ENCODE assay signal across 9 cellular contexts in the genomic region with DNA sequence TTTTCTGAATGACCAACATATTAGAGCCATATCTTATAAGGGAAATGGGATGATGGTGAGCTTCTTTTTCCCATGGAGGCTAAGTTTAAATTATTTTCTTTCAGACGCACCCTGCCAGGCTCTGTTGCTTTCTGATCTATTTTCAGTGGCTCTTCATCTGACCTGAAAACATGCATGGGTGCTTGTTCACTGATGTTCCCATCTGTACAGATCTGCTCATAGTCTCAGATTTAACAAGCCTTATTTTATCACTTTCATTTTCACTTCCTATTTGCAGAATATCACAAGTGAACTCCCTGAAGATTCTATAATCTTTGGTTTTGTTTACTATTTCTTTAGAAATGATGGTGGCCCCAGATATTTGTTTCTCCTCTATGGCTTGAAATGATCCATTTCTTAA. TPM values are rescaled to one million over a fixed set of nuclear protein-coding genes. Genes with fewer than 3 reads are reported as not detected.
DNase-seq lines count a peak whose midpoint lies in the region; ATAC-seq and TF ChIP-seq lines count a peak whose summit lies in the region.
"Had no signal": no experiment of that assay in that cellular context is flagged by ENCODE, and none has a peak within 500 bp of the region (broad histone marks: within the 10 kb centered on the region; RNA-seq: fewer than 3 reads in every experiment).

No MANE protein-coding gene starts in this region.

- intact Hi-C loops in CD8-positive, alpha-beta T cell (cut with DNase I, micrococcal nuclease), result loop anchor here in 1 of 2 experiments (1.0 kb wide), 1 partner anchor 29 kb away; no protein-coding TSS in a partner anchor
- intact Hi-C loops in activated T-helper 1 cell treated with anti-CD3 and anti-CD28 coated beads, Interleukin-12 subunit alpha, Interleukin-12 subunit beta, Interleukin-2, Interleukin-4 antibody, amounts not matched to agents 30 ng/mL and 10 ng/mL and 1 ng/mL, durations not matched to agents 14 hours and 24 hours and 36 hours (cut with micrococcal nuclease), result no loop called here

- ATAC-seq in CD8-positive, alpha-beta T cell, result peak; percentile 52
- ATAC-seq in GM19328 (IDR thresholded peaks at IDR 0.05; ENCODE audit: unreplicated experiment) (peak; percentile 98), HG03095 (IDR thresholded peaks at IDR 0.05; ENCODE audit: unreplicated experiment) (peak; percentile 99)

- H3K4me3 ChIP-seq in CD8-positive, alpha-beta T cell (ENCODE audit: low read depth, low read length), result peak overlapping the region; percentile 25
- H3K4me3 ChIP-seq in H7 (ENCODE audit: insufficient read depth, low read depth, low read length), result no peak overlapping the region

- DNase-seq in CD8-positive, alpha-beta T cell, result no peak
- no peak for DNase-seq in activated T-helper 1 cell treated with anti-CD3 and anti-CD28 coated beads, Interleukin-12 subunit alpha, Interleukin-12 subunit beta, Interleukin-2, Interleukin-4 antibody, amounts not matched to agents 30 ng/mL and 10 ng/mL and 1 ng/mL, durations not matched to agents 14 hours and 24 hours and 36 hours (ENCODE audit: low spot score)
- no peak for DNase-seq in anterior cingulate cortex (lab: John Stamatoyannopoulos, UW)
- no peak for DNase-seq in AG08396 (ENCODE audit: low spot score)
- DNase-seq in H4 (ENCODE audit: low spot score), result no peak
- DNase-seq in H7, result no peak
- DNase-seq: NCI-H526 treated with DMSO at 0.1 percent for 48 hours had no signal

- CTCF ChIA-PET in CD8-positive, alpha-beta T cell (lab: Charles Lee), result no interaction called here

- no peaks in the 10 kb centered on the region for H3K27me3 ChIP-seq in CD8-positive, alpha-beta T cell (ENCODE audit: insufficient read depth, low read length)
- H3K27me3 ChIP-seq in H7 (ENCODE audit: control insufficient read depth, insufficient read depth, low read length), result no peaks in the 10 kb centered on the region

- peak overlapping the region; percentile 62 for H3K4me3 Mint-ChIP-seq in CD8-positive, alpha-beta T cell
- H3K4me3 Mint-ChIP-seq in activated T-helper 1 cell treated with anti-CD3 and anti-CD28 coated beads, Interleukin-12 subunit alpha, Interleukin-12 subunit beta, Interleukin-2, Interleukin-4 antibody, amounts not matched to agents 30 ng/mL and 10 ng/mL and 1 ng/mL, durations not matched to agents 14 hours and 24 hours and 36 hours, result peak overlapping the region; percentile 6

- no peak overlapping the region for H3K27ac ChIP-seq in CD8-positive, alpha-beta T cell (ENCODE audit: low read depth, low read length)

- no peaks in the 10 kb centered on the region for H3K27me3 Mint-ChIP-seq in CD8-positive, alpha-beta T cell (ENCODE audit: low read depth)
- H3K27me3 Mint-ChIP-seq in activated T-helper 1 cell treated with anti-CD3 and anti-CD28 coated beads, Interleukin-12 subunit alpha, Interleukin-12 subunit beta, Interleukin-2, Interleukin-4 antibody, amounts not matched to agents 30 ng/mL and 10 ng/mL and 1 ng/mL, durations not matched to agents 14 hours and 24 hours and 36 hours (ENCODE audit: insufficient read depth), result no peaks in the 10 kb centered on the region

- no peak for TF ChIP-seq CTCF in CD8-positive, alpha-beta T cell (IDR thresholded peaks at IDR 0.05)

- peaks cover 27% of the 10 kb centered on the region for H3K4me1 ChIP-seq in CD8-positive, alpha-beta T cell (ENCODE audit: insufficient read depth, low read length)

- no peaks in the 10 kb centered on the region for H3K9me3 Mint-ChIP-seq in CD8-positive, alpha-beta T cell
- H3K9me3 Mint-ChIP-seq in activated T-helper 1 cell treated with anti-CD3 and anti-CD28 coated beads, Interleukin-12 subunit alpha, Interleukin-12 subunit beta, Interleukin-2, Interleukin-4 antibody, amounts not matched to agents 30 ng/mL and 10 ng/mL and 1 ng/mL, durations not matched to agents 14 hours and 24 hours and 36 hours, result peaks cover 6% of the 10 kb centered on the region

- H3K9me3 ChIP-seq in CD8-positive, alpha-beta T cell (ENCODE audit: low read length), result no peaks in the 10 kb centered on the region

- POLR2A ChIA-PET in CD8-positive, alpha-beta T cell (lab: Charles Lee), result interaction anchor here (1.5 kb wide), 1 partner anchor 48 kb away, joined by 3 read pairs; no protein-coding TSS in a partner anchor

- no peaks in the 10 kb centered on the region for H3K36me3 ChIP-seq in CD8-positive, alpha-beta T cell (ENCODE audit: insufficient read depth, low read length)
- no peaks in the 10 kb centered on the region for H3K36me3 ChIP-seq in H7 (replicated peaks; ENCODE audit: control insufficient read depth, insufficient read depth, low read length)

- no peaks in the 10 kb centered on the region for H3K36me3 Mint-ChIP-seq in CD8-positive, alpha-beta T cell
- peaks cover 11% of the 10 kb centered on the region for H3K36me3 Mint-ChIP-seq in activated T-helper 1 cell treated with anti-CD3 and anti-CD28 coated beads, Interleukin-12 subunit alpha, Interleukin-12 subunit beta, Interleukin-2, Interleukin-4 antibody, amounts not matched to agents 30 ng/mL and 10 ng/mL and 1 ng/mL, durations not matched to agents 14 hours and 24 hours and 36 hours (ENCODE audit: low read depth)

- peaks cover 32% of the 10 kb centered on the region for H3K4me1 Mint-ChIP-seq in CD8-positive, alpha-beta T cell (ENCODE audit: low read depth)
- peaks cover 18% of the 10 kb centered on the region for H3K4me1 Mint-ChIP-seq in activated T-helper 1 cell treated with anti-CD3 and anti-CD28 coated beads, Interleukin-12 subunit alpha, Interleukin-12 subunit beta, Interleukin-2, Interleukin-4 antibody, amounts not matched to agents 30 ng/mL and 10 ng/mL and 1 ng/mL, durations not matched to agents 14 hours and 24 hours and 36 hours (ENCODE audit: low read depth)

- peak overlapping the region; percentile 75 for H3K27ac Mint-ChIP-seq in CD8-positive, alpha-beta T cell
- no peak overlapping the region for H3K27ac Mint-ChIP-seq in activated T-helper 1 cell treated with anti-CD3 and anti-CD28 coated beads, Interleukin-12 subunit alpha, Interleukin-12 subunit beta, Interleukin-2, Interleukin-4 antibody, amounts not matched to agents 30 ng/mL and 10 ng/mL and 1 ng/mL, durations not matched to agents 14 hours and 24 hours and 36 hours

RNA-seq across cellular contexts. Expression of a gene that starts 31.1 kb away (rescaled TPM):
- 10 to 100 TPM; 39.1 to 40.9 TPM for total RNA-seq in CD8-positive, alpha-beta T cell
- total RNA-seq in activated T-helper 1 cell treated with anti-CD3 and anti-CD28 coated beads, Interleukin-12 subunit alpha, Interleukin-12 subunit beta, Interleukin-2, Interleukin-4 antibody, amounts not matched to agents 30 ng/mL and 10 ng/mL and 1 ng/mL, durations not matched to agents 14 hours and 24 hours and 36 hours, result 30.3 and 31.0 TPM in 2 replicates
- 27.5 and 33.8 TPM in 2 replicates for total RNA-seq in H4 (2014; rRNA removed; shearing (Covaris generic))
- total RNA-seq in H7 (2014; rRNA removed; shearing (Covaris generic)), result 41.4 and 52.7 TPM in 2 replicates
